Comparison of ENCODE assay signal across 31 cellular contexts in genomic region chr14:52046376-52046917, GRCh38. TPM values are rescaled to one million over a fixed set of nuclear protein-coding genes. Genes with fewer than 3 reads are reported as not detected.
DNase-seq lines count a peak whose midpoint lies in the region; ATAC-seq and TF ChIP-seq lines count a peak whose summit lies in the region.
"Had no signal": no experiment of that assay in that cellular context is flagged by ENCODE, and none has a peak within 500 bp of the region (broad histone marks: within the 10 kb centered on the region; RNA-seq: fewer than 3 reads in every experiment).

No MANE protein-coding gene starts in this region.

- no peak overlapping the region for H2AK9ac ChIP-seq in IMR-90 (replicated peaks; ENCODE audit: low read depth, low read length, poor library complexity)

- peak overlapping the region in 1 of 2 experiments; percentile 22; a peak in 1 of 4 replicates for H4K8ac ChIP-seq in IMR-90 (ENCODE audit: low read depth in 2 of 2, low read length in 2 of 2)
- no peak overlapping the region for H4K8ac ChIP-seq in mesendoderm (ENCODE audit: low read depth, low read length)

- H2BK120ac ChIP-seq in IMR-90 (ENCODE audit: low read depth, low read length), result peak overlapping the region; percentile 21; the same call in 1 of the 2 replicates
- no peak overlapping the region for H2BK120ac ChIP-seq in mesendoderm (ENCODE audit: low read depth, low read length)

- CTCF ChIA-PET in IMR-90 (lab: Yijun Ruan, JAX), result interaction anchor here (1.1 to 1.3 kb wide), 2 partner anchors 10 to 30 kb away, joined by 3 read pairs; no protein-coding TSS in a partner anchor

- H4K5ac ChIP-seq in IMR-90 (ENCODE audit: low read depth, low read length) (no peak overlapping the region), mesendoderm (ENCODE audit: low read length) (no peak overlapping the region)

- in situ Hi-C loops in IMR-90 (cut with MboI; ENCODE audit: low sequenced_read_pairs), result no loop called here

- peak; percentile 34 for DNase-seq in IMR-90
- no peak for DNase-seq in thoracic aorta (ENCODE audit: low spot score)
- no peak for DNase-seq in mesendoderm
- no peak for DNase-seq in NCI-H1105 treated with DMSO at 0.1 percent for 48 hours (lab: John Stamatoyannopoulos, UW)
- DNase-seq in adrenal gland, result no peak
- DNase-seq in cerebellar cortex (ENCODE audit: low spot score), result no peak
- DNase-seq: activated CD4-positive, alpha-beta T cell treated with anti-CD3 and anti-CD28 coated beads for 36 hours; aorta; central memory CD4-positive, alpha-beta T cell; COR-L47; dermis blood vessel endothelial cell; hypothalamus; Kasumi-1; left colon; NCI-H1436 treated with DMSO at 0.1 percent for 48 hours; NCI-H2107; NCI-H446 treated with DMSO at 0.1 percent for 48 hours; NCI-H774; Peyer's patch; posterior cingulate gyrus; right lobe of liver; SIG-M5; stimulated activated CD4-positive, alpha-beta T cell treated with anti-CD3 and anti-CD28 coated beads, Interleukin-12 subunit alpha, Interleukin-12 subunit beta, amount 100 ng/mL, for 4 hours; stimulated activated CD4-positive, alpha-beta T cell treated with anti-CD3 and anti-CD28 coated beads, Interleukin-4, amount 100 ng/mL, for 1 hour; upper lobe of right lung had no signal

- POLR2A ChIA-PET in IMR-90 (lab: Charles Lee; ENCODE audit: unreplicated experiment), result no interaction called here

- H3K79me2 ChIP-seq in mesendoderm (ENCODE audit: control insufficient read depth, insufficient read depth, low read length), result no peaks in the 10 kb centered on the region

- H2BK20ac ChIP-seq in IMR-90 (ENCODE audit: low read depth, low read length), result peak overlapping the region; percentile 1; the same call in 1 of the 2 replicates

- H3K27me3 ChIP-seq in IMR-90 (ENCODE audit: control insufficient read depth, insufficient read depth, low read length) (no peaks in the 10 kb centered on the region), gastroesophageal sphincter (no peaks in the 10 kb centered on the region), muscle layer of colon (ENCODE audit: control insufficient read depth in 1 of 2, insufficient read depth in 2 of 2, low read length in 2 of 2) (no peaks in the 10 kb centered on the region), thoracic aorta (replicated peaks; ENCODE audit: insufficient read depth) (no peaks in the 10 kb centered on the region), mesendoderm (ENCODE audit: insufficient read depth, low read length, poor library complexity) (no peaks in the 10 kb centered on the region), adrenal gland (no peaks in the 10 kb centered on the region)
- H3K27me3 ChIP-seq: Peyer's patch, right lobe of liver, upper lobe of right lung had no signal

- H3K56ac ChIP-seq in IMR-90 (ENCODE audit: extremely low read depth, insufficient read depth, low read length), result no peak overlapping the region
- no peak overlapping the region for H3K56ac ChIP-seq in mesendoderm (ENCODE audit: low read length)

- BruUV-seq in IMR-90 (replicated peaks; lab: Mats Ljungman, UMichigan), result no TSS peak

- intact Hi-C loops in IMR-90 (cut with micrococcal nuclease) (no loop called here), adrenal gland (cut with DNase I) (no loop called here)

- H3K79me1 ChIP-seq in IMR-90 (ENCODE audit: low read depth in 1 of 2, low read length in 2 of 2), result peaks cover 30 to 86% of the 10 kb centered on the region in 2 experiments
- no peaks in the 10 kb centered on the region for H3K79me1 ChIP-seq in mesendoderm (ENCODE audit: low read length)

- 0 out of 2 replicates have a peak overlapping the region, but pooled peaks have one; percentile 26 for H4K91ac ChIP-seq in IMR-90 (ENCODE audit: insufficient read depth, low read depth, low read length)

- no peak overlapping the region for H2AFZ ChIP-seq in IMR-90 (replicated peaks; ENCODE audit: low read length, poor library complexity)

- peaks cover 50% of the 10 kb centered on the region for H3K9me1 ChIP-seq in IMR-90 (ENCODE audit: insufficient read depth, low read length)

- H3K4me1 ChIP-seq in IMR-90 (ENCODE audit: control insufficient read depth, insufficient read depth, low read length), result peaks cover 54% of the 10 kb centered on the region
- peaks cover 38 to 99% (median 64%) of the 10 kb centered on the region in 3 donors for H3K4me1 ChIP-seq in gastroesophageal sphincter
- H3K4me1 ChIP-seq in muscle layer of colon (ENCODE audit: insufficient read depth, low read length), result peaks cover 96% of the 10 kb centered on the region
- H3K4me1 ChIP-seq in thoracic aorta (ENCODE audit: control insufficient read depth in 1 of 2, low read depth in 2 of 2), result peaks cover 15 to 81% of the 10 kb centered on the region in 2 donors
- no peaks in the 10 kb centered on the region for H3K4me1 ChIP-seq in mesendoderm (ENCODE audit: control insufficient read depth, low read depth, low read length)
- H3K4me1 ChIP-seq in adrenal gland (replicated peaks in 1 of 2), result peaks cover 0 to 12% of the 10 kb centered on the region in 2 donors
- H3K4me1 ChIP-seq: right lobe of liver had no signal

- peak overlapping the region; percentile 56; the same call in 1 of the 2 replicates for H3K18ac ChIP-seq in IMR-90 (ENCODE audit: low read depth, low read length)
- no peak overlapping the region for H3K18ac ChIP-seq in mesendoderm (ENCODE audit: low read length)

- TF ChIP-seq RAD21 in IMR-90 (IDR thresholded peaks at IDR 0.05; ENCODE audit: low read length), result no peak

- H3K4me2 ChIP-seq in IMR-90 (ENCODE audit: low read depth, low read length) (peak overlapping the region; percentile 15; the same call in 1 of the 2 replicates), mesendoderm (ENCODE audit: low read length) (no peak overlapping the region)

- TF ChIP-seq POLR2A in IMR-90 (IDR thresholded peaks at IDR 0.05; ENCODE audit: low read depth, low read length), result no peak
- no peak for TF ChIP-seq POLR2A in gastroesophageal sphincter (IDR thresholded peaks at IDR 0.05)
- TF ChIP-seq POLR2A in adrenal gland (IDR thresholded peaks at IDR 0.05), result no peak

- no peaks in the 10 kb centered on the region for H3K9me3 ChIP-seq in IMR-90 (ENCODE audit: control insufficient read depth, insufficient read depth, low read length)
- H3K9me3 ChIP-seq in gastroesophageal sphincter, result no peaks in the 10 kb centered on the region
- no peaks in the 10 kb centered on the region for H3K9me3 ChIP-seq in muscle layer of colon (ENCODE audit: low read length)
- no peaks in the 10 kb centered on the region for H3K9me3 ChIP-seq in thoracic aorta
- H3K9me3 ChIP-seq in adrenal gland (replicated peaks in 1 of 3), result no peaks in the 10 kb centered on the region
- H3K9me3 ChIP-seq: neutrophil, Peyer's patch, right lobe of liver, upper lobe of right lung had no signal

- dilution Hi-C loops in IMR-90 (cut with HindIII; ENCODE audit: low sequenced_read_pairs, unreplicated experiment), result no loop called here

- no CpG with 5 or more reads among the region's 2 CpGs for WGBS in IMR-90 (ENCODE audit: extremely low coverage in 2 of 2, insufficient read length in 1 of 2), 2 experiments
- WGBS in gastroesophageal sphincter (ENCODE audit: low coverage in 1 of 2), 2 donors, result 8 to 17% methylated on average over 2 of the region's 2 CpGs
- no CpG with 5 or more reads among the region's 2 CpGs for WGBS in mesendoderm (ENCODE audit: extremely low coverage, insufficient coverage, low lambda C conversion rate)
- WGBS in adrenal gland, 4 donors, result 39 to 59% (median 48%) methylated on average over 2 of the region's 2 CpGs

- H3K9ac ChIP-seq in IMR-90 (ENCODE audit: low read depth, low read length), result no peak overlapping the region
- H3K9ac ChIP-seq in muscle layer of colon (ENCODE audit: low read length), result peak overlapping the region; percentile 11
- no peak overlapping the region for H3K9ac ChIP-seq in mesendoderm (ENCODE audit: low read length)

- H3K4ac ChIP-seq in IMR-90 (ENCODE audit: low read depth, low read length) (peak overlapping the region; percentile 59; the same call in 1 of the 2 replicates), mesendoderm (ENCODE audit: low read depth, low read length) (no peak overlapping the region)

- H2BK5ac ChIP-seq in IMR-90 (ENCODE audit: low read depth, low read length, poor library complexity, severe bottlenecking) (peak overlapping the region; percentile 53), mesendoderm (ENCODE audit: low read length) (no peak overlapping the region)

- no peak for TF ChIP-seq EP300 in gastroesophageal sphincter (IDR thresholded peaks at IDR 0.05)

- H3K27ac ChIP-seq in IMR-90 (ENCODE audit: insufficient read depth, low read length) (peak overlapping the region; percentile 27; the same call in 1 of the 2 replicates), gastroesophageal sphincter (peak overlapping the region; percentile 68 to 90 (median 80)), muscle layer of colon (ENCODE audit: low read depth, low read length) (peak overlapping the region; percentile 53), thoracic aorta (peak overlapping the region; percentile 46 to 73), mesendoderm (ENCODE audit: low read depth, low read length) (no peak overlapping the region), adrenal gland (peak overlapping the region in 1 of 5 donors; percentile 19)
- H3K27ac ChIP-seq: C4-2B, neutrophil, right lobe of liver, upper lobe of right lung had no signal

- H4K20me1 ChIP-seq in IMR-90 (ENCODE audit: insufficient read depth, low read length), result peaks cover 52% of the 10 kb centered on the region

- peak overlapping the region; percentile 23; the same call in 1 of the 2 replicates for H3K14ac ChIP-seq in IMR-90 (replicated peaks; ENCODE audit: low read depth, low read length)

- H3K4me3 ChIP-seq in IMR-90 (ENCODE audit: insufficient read depth, low read depth, low read length) (no peak overlapping the region), gastroesophageal sphincter (no peak overlapping the region), muscle layer of colon (ENCODE audit: low read depth in 1 of 2, low read length in 2 of 2) (no peak overlapping the region), thoracic aorta (no peak overlapping the region), mesendoderm (ENCODE audit: low read length) (no peak overlapping the region), adrenal gland (no peak overlapping the region)
- H3K4me3 ChIP-seq: Peyer's patch, right lobe of liver, upper lobe of right lung had no signal

- H3K36me3 ChIP-seq in IMR-90 (ENCODE audit: control insufficient read depth, insufficient read depth, low read length), result peaks cover 58% of the 10 kb centered on the region
- H3K36me3 ChIP-seq in gastroesophageal sphincter, result peaks cover 0 to 12% of the 10 kb centered on the region in 2 donors
- peaks cover 6% of the 10 kb centered on the region for H3K36me3 ChIP-seq in muscle layer of colon (ENCODE audit: insufficient read depth, low read length)
- H3K36me3 ChIP-seq in thoracic aorta, result no peaks in the 10 kb centered on the region
- H3K36me3 ChIP-seq in mesendoderm (ENCODE audit: control insufficient read depth, insufficient read depth, low read length), result no peaks in the 10 kb centered on the region
- no peaks in the 10 kb centered on the region for H3K36me3 ChIP-seq in adrenal gland (replicated peaks in 1 of 2)
- H3K36me3 ChIP-seq: neutrophil, Peyer's patch, right lobe of liver, upper lobe of right lung had no signal

- H3K23ac ChIP-seq in IMR-90 (ENCODE audit: low read depth, low read length) (no peak overlapping the region), mesendoderm (ENCODE audit: low read length) (no peak overlapping the region)

- TF ChIP-seq CTCF in IMR-90 (conservative IDR thresholded peaks at IDR 0.05; ENCODE audit: low read depth, low read length) (no peak), gastroesophageal sphincter (IDR thresholded peaks at IDR 0.05) (no peak), thoracic aorta (IDR thresholded peaks at IDR 0.05) (no peak), adrenal gland (IDR thresholded peaks at IDR 0.05) (no peak)

- no peak for ATAC-seq in IMR-90 (ENCODE audit: low read depth)
- no peak for ATAC-seq in gastroesophageal sphincter
- no peak for ATAC-seq in thoracic aorta (ENCODE audit: insufficient number of reproducible peaks, low FRiP score, low read depth)
- ATAC-seq: activated CD4-positive, alpha-beta T cell treated with anti-CD3 and anti-CD28 coated beads for 36 hours; activated T-helper 17 cell treated with anti-CD3 and anti-CD28 coated beads, Interleukin-2, amount 50 U/mL, for 72 hours; HCT116; left colon; upper lobe of right lung had no signal

- H2AK5ac ChIP-seq in IMR-90 (ENCODE audit: low read depth, low read length) (peak overlapping the region; percentile 63; the same call in 1 of the 2 replicates), mesendoderm (ENCODE audit: low read length) (no peak overlapping the region)

- H2BK15ac ChIP-seq in IMR-90 (ENCODE audit: low read depth, low read length) (peak overlapping the region; percentile 85; the same call in 1 of the 3 replicates), mesendoderm (replicated peaks; ENCODE audit: low read depth) (no peak overlapping the region)

RNA-seq across cellular contexts. Expression of gene NID2, which starts 22.4 kb away (rescaled TPM):
- total RNA-seq in IMR-90 (2012; rRNA removed) (101 and 102 TPM in 2 replicates), gastroesophageal sphincter (10 to 100 TPM; 35.0 to 71.9 (median 63.3) TPM), thoracic aorta (10 to 100 TPM; 21.0 to 33.3 TPM), adrenal gland (10 to 100 TPM; 19.1 to 61.3 (median 36.1) TPM)
- polyA plus RNA-seq in IMR-90 (2012; rRNA removed) (278 and 303 TPM in 2 replicates), adrenal gland (10 to 100 TPM in 2 of 3 donors, 1 to 10 TPM in 1; 7.2 to 22.7 (median 15.3) TPM)
- 237 and 279 TPM in 2 replicates for polyA plus RNA-seq in IMR-90 (2012; cell fraction: cytosol; rRNA removed)
- 363 and 859 TPM in 2 replicates for polyA plus RNA-seq in IMR-90 (2012; cell fraction: nucleus; rRNA removed; ENCODE audit: low replicate concordance)
- 0.63 TPM for polyA plus RNA-seq in mesendoderm (2013, experiment 1 of 2)
- 0.69 TPM for polyA plus RNA-seq in mesendoderm (2013, experiment 2 of 2)
- total RNA-seq: activated CD4-positive, alpha-beta T cell treated with anti-CD3 and anti-CD28 coated beads for 36 hours had no signal

RNA-seq across cellular contexts. Expression of gene RTRAF, which starts 57.1 kb away (rescaled TPM):
- 53.2 and 94.7 TPM in 2 replicates for total RNA-seq in IMR-90 (2012; rRNA removed)
- polyA plus RNA-seq in IMR-90 (2012; rRNA removed), result 102 and 139 TPM in 2 replicates
- 4.0 and 8.4 TPM in 2 replicates for polyA plus RNA-seq in IMR-90 (2012; cell fraction: cytosol; rRNA removed)
- polyA plus RNA-seq in IMR-90 (2012; cell fraction: nucleus; rRNA removed; ENCODE audit: low replicate concordance), result 1.5 and 27.7 TPM in 2 replicates
- 100 to 1,000 TPM in 1 of 4 donors, 10 to 100 TPM in 3; 72.2 to 109 (median 84.7) TPM for total RNA-seq in gastroesophageal sphincter
- total RNA-seq in thoracic aorta, result 10 to 100 TPM; 36.9 to 44.8 TPM
- 801 TPM for polyA plus RNA-seq in mesendoderm (2013, experiment 1 of 2)
- polyA plus RNA-seq in mesendoderm (2013, experiment 2 of 2), result 797 TPM
- 100 to 1,000 TPM in 4 of 8 donors, 10 to 100 TPM in 4; 12.9 to 220 (median 108) TPM for total RNA-seq in adrenal gland
- 100 to 1,000 TPM; 215 to 308 (median 219) TPM for polyA plus RNA-seq in adrenal gland
